10 cellular contexts compared by ENCODE assay signal in the genomic region with DNA sequence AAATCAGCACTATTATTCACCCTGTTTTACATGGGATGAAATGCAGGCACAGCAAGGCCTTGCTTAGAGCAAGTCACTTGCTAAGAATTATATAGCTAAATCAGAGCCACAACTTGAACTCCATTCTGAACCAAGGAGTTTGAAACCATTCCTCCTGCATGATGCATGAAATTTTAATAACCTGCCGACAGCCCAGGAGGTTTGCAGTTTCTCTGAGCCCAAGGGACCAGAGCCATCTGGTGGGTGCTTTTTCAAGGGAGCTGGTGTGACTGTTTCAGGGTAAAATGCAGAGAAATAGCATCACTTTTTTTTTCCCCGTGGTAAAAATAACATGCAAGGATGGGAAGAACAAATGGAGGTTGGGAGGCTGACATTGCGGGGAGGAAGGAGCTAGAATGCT. TPM values are rescaled to one million over a fixed set of nuclear protein-coding genes. Genes with fewer than 3 reads are reported as not detected.
DNase-seq lines count a peak whose midpoint lies in the region; TF ChIP-seq lines count a peak whose summit lies in the region.
"Had no signal": no experiment of that assay in that cellular context is flagged by ENCODE, and none has a peak within 500 bp of the region (broad histone marks: within the 10 kb centered on the region; RNA-seq: fewer than 3 reads in every experiment).

No MANE protein-coding gene starts in this region.

- in situ Hi-C loops in transverse colon (cut with MboI; ENCODE audit: low pct_ligation_motif_present in 1 of 4, low pct_unique_long_range_greater_than_20kb in 1 of 4, low sequenced_read_pairs in 3 of 4) = loop anchor here in 3 of 4 donors (5.0 to 25.0 kb wide), 4 partner anchors 168 to 423 kb away; no protein-coding TSS in a partner anchor

- no peak for TF ChIP-seq POLR2A in transverse colon (IDR thresholded peaks at IDR 0.05)

- H3K4me1 ChIP-seq in transverse colon = peaks cover 0 to 13% (median 6%) of the 10 kb centered on the region in 4 donors
- H3K4me1 ChIP-seq: parathyroid adenoma had no signal

- H3K4me3 ChIP-seq in transverse colon = no peak overlapping the region

- H3K9me3 ChIP-seq in transverse colon = no peaks in the 10 kb centered on the region

- peak; percentile 49 for DNase-seq in NCI-H2196 (lab: John Stamatoyannopoulos, UW; ENCODE audit: unreplicated experiment)
- no peak for DNase-seq in NCI-H2196 treated with DMSO at 0.1 percent for 48 hours (lab: John Stamatoyannopoulos, UW; ENCODE audit: unreplicated experiment)
- peak in 6 of 61 donors; percentile 14 to 58 (median 42) for DNase-seq in caudate nucleus (lab: John Stamatoyannopoulos, UW)
- DNase-seq in transverse colon = no peak
- no peak for DNase-seq in HPDE6-E6E7 (ENCODE audit: extremely low spot score)
- no peak for DNase-seq in NOMO-1 (lab: John Stamatoyannopoulos, UW; ENCODE audit: unreplicated experiment in 2 of 2)
- no peak for DNase-seq in NCI-H1930 (lab: John Stamatoyannopoulos, UW)
- DNase-seq: activated T-cell treated with anti-CD3 and anti-CD28 coated beads, Interleukin-2, amount 50 U/mL, for 4 hours had no signal

- TF ChIP-seq EP300 in transverse colon (IDR thresholded peaks at IDR 0.05; ENCODE audit: low read depth) = no peak

- H3K27me3 ChIP-seq in layer of hippocampus (ENCODE audit: control insufficient read depth, insufficient read depth, low read length) (no peaks in the 10 kb centered on the region), transverse colon (no peaks in the 10 kb centered on the region)

- 60 to 80% methylated on average over 2 to 3 of the region's 3 CpGs for WGBS in transverse colon (ENCODE audit: low coverage in 1 of 2), 2 donors

- no peaks in the 10 kb centered on the region for H3K36me3 ChIP-seq in transverse colon

- no peak for TF ChIP-seq CTCF in transverse colon (IDR thresholded peaks at IDR 0.05)

- intact Hi-C loops in transverse colon (cut with DNase I; ENCODE audit: low total_unique reads) = no loop called here

- H3K27ac ChIP-seq in caudate nucleus (ENCODE audit: low read depth, low read length) = peak overlapping the region; percentile 61
- H3K27ac ChIP-seq in layer of hippocampus (ENCODE audit: low read depth, low read length) = peak overlapping the region; percentile 23
- H3K27ac ChIP-seq in transverse colon = peak overlapping the region; percentile 55 to 67 (median 62)
- H3K27ac ChIP-seq: parathyroid adenoma had no signal

RNA-seq across cellular contexts. Expression of a gene that starts 22.9 kb away (rescaled TPM):
- total RNA-seq in transverse colon = 10 to 100 TPM in 3 of 4 donors, 1 to 10 TPM in 1; 9.6 to 40.0 (median 23.1) TPM
